ENCODE assay signal across 24 cellular contexts in genomic region chr2:100773538-100773937, GRCh38. TPM values are rescaled to one million over a fixed set of nuclear protein-coding genes. Genes with fewer than 3 reads are reported as not detected.
"Had no signal": no experiment of that assay in that cellular context is flagged by ENCODE, and none has a peak within 500 bp of the region (broad histone marks: within the 10 kb centered on the region; RNA-seq: fewer than 3 reads in every experiment).

No MANE protein-coding gene starts in this region.

- FAIRE-seq: kidney had no signal

- DNase-seq: colonic mucosa; dermis blood vessel endothelial cell; effector CD4-positive, alpha-beta T cell; foreskin melanocyte; head of caudate nucleus; kidney; left cardiac atrium; left ventricle myocardium inferior; lower lobe of right lung; natural killer cell; nucleus accumbens; ovary; sigmoid colon; stimulated activated CD4-positive, alpha-beta T cell treated with anti-CD3 and anti-CD28 coated beads, Interleukin-2, amount 100 ng/mL, for 24 hours; stimulated activated CD4-positive, alpha-beta T cell treated with anti-CD3 and anti-CD28 coated beads, Interleukin-4, amount 100 ng/mL, for 4 hours; stimulated activated naive B cell treated with anti-CD40 and anti-IgM and Interleukin-4, amounts not matched to agents 10 μg/mL and 1 μg/mL and 100 μg/mL, for 72 hours; stimulated activated naive CD8-positive, alpha-beta T cell treated with anti-CD3 and anti-CD28 coated beads, Interleukin-15, amount 100 ng/mL, for 72 hours; testis; upper lobe of right lung had no signal

- H3K9me3 ChIP-seq: colonic mucosa, left ventricle myocardium inferior, lower lobe of right lung, ovary, right atrium auricular region, sigmoid colon, testis, tibial nerve, upper lobe of right lung had no signal

- ATAC-seq: left cardiac atrium; lower lobe of right lung; natural killer cell; stimulated activated naive B cell treated with anti-CD40 and anti-IgM and Interleukin-4, amounts not matched to agents 10 μg/mL and 1 μg/mL and 100 μg/mL, for 72 hours; stimulated activated naive CD8-positive, alpha-beta T cell treated with anti-CD3 and anti-CD28 coated beads, Interleukin-15, amount 100 ng/mL, for 72 hours; upper lobe of right lung had no signal

- H3K4me3 ChIP-seq: colonic mucosa, hepatocyte, left ventricle myocardium inferior, lower lobe of right lung, neural progenitor cell, ovary, right atrium auricular region, sigmoid colon, skin epidermis, testis, tibial nerve, upper lobe of right lung had no signal

- H3K27ac ChIP-seq: colonic mucosa, hepatocyte, left ventricle myocardium inferior, lower lobe of right lung, neural progenitor cell, ovary, right atrium auricular region, sigmoid colon, skin epidermis, testis, tibial nerve, upper lobe of right lung had no signal

- H3K36me3 ChIP-seq: colonic mucosa, left ventricle myocardium inferior, lower lobe of right lung, neural progenitor cell, ovary, right atrium auricular region, sigmoid colon, tibial nerve, upper lobe of right lung had no signal

- H3K27me3 ChIP-seq: colonic mucosa, hepatocyte, neural progenitor cell, ovary, right atrium auricular region, sigmoid colon, testis, tibial nerve, upper lobe of right lung had no signal

- H3K4me1 ChIP-seq: colonic mucosa, lower lobe of right lung, neural progenitor cell, right atrium auricular region, testis, tibial nerve, upper lobe of right lung had no signal

RNA-seq across cellular contexts. Expression of gene NPAS2, which starts 46.4 kb away (rescaled TPM):
- total RNA-seq: natural killer cell had no signal
